In genomic region chr11:95563859-95564258, GRCh38 we compare ENCODE assay signal across 29 cellular contexts.
DNase-seq lines count a peak whose midpoint lies in the region; ATAC-seq, FAIRE-seq and TF ChIP-seq lines count a peak whose summit lies in the region.
"Had no signal": no experiment of that assay in that cellular context is flagged by ENCODE, and none has a peak within 500 bp of the region (broad histone marks: within the 10 kb centered on the region; RNA-seq: fewer than 3 reads in every experiment).

No MANE protein-coding gene starts in this region.

- H3K9me3 Mint-ChIP-seq in activated T-cell treated with anti-CD3 and anti-CD28 coated beads, Interleukin-2, amount 50 U/mL, for 24 hours, result no peaks in the 10 kb centered on the region
- H3K9me3 Mint-ChIP-seq in activated T-cell treated with anti-CD3 and anti-CD28 coated beads, Interleukin-2, amount 50 U/mL, for 4 hours, result peaks cover 4% of the 10 kb centered on the region
- peaks cover 9% of the 10 kb centered on the region for H3K9me3 Mint-ChIP-seq in activated T-helper 2 cell treated with anti-CD3 and anti-CD28 coated beads, Interferon-gamma antibody, Interleukin-2, Interleukin-4, amounts not matched to agents 10 μg/mL and 5 μg/mL and 100 μg/mL, durations not matched to agents 14 hours and 24 hours and 36 hours

- no peaks in the 10 kb centered on the region for H3K27me3 ChIP-seq in smooth muscle cell (ENCODE audit: low read depth)
- H3K27me3 ChIP-seq: esophagus squamous epithelium, gastrocnemius medialis, SJCRH30, suprapubic skin, upper lobe of right lung had no signal

- no peak for DNase-seq in activated T-cell treated with anti-CD3 and anti-CD28 coated beads, Interleukin-2, amount 50 U/mL, for 24 hours
- DNase-seq in activated T-cell treated with anti-CD3 and anti-CD28 coated beads, Interleukin-2, amount 50 U/mL, for 4 hours, result no peak
- no peak for DNase-seq in activated T-helper 2 cell treated with anti-CD3 and anti-CD28 coated beads, Interferon-gamma antibody, Interleukin-2, Interleukin-4, amounts not matched to agents 10 μg/mL and 5 μg/mL and 100 μg/mL, durations not matched to agents 14 hours and 24 hours and 36 hours (ENCODE audit: low spot score)
- DNase-seq in smooth muscle cell (lab: John Stamatoyannopoulos, UW; ENCODE audit: unreplicated experiment), result no peak
- DNase-seq: activated CD4-positive, alpha-beta T cell treated with anti-CD3 and anti-CD28 coated beads, Interleukin-2, amount 10 ng/mL, durations not matched to agents 7 days and 5 days; activated CD8-positive, alpha-beta memory T cell treated with anti-CD3 and anti-CD28 coated beads, Interleukin-2, amount 10 ng/mL, durations not matched to agents 7 days and 5 days; esophagus squamous epithelium; gastrocnemius medialis; NCI-H1105; NCI-H187; NCI-H2171; NCI-H510A treated with DMSO at 0.1 percent for 48 hours; nephron progenitor cell; SJCRH30; stimulated activated naive CD4-positive, alpha-beta T cell treated with Interleukin-2 at 50 U/mL for 16 hours; T1000; upper lobe of right lung; WERI-Rb-1 had no signal

- no peaks in the 10 kb centered on the region for H3K9me3 ChIP-seq in smooth muscle cell (replicated peaks; ENCODE audit: low read depth)
- H3K9me3 ChIP-seq: gastrocnemius medialis, SJCRH30, suprapubic skin, upper lobe of right lung had no signal

- no peaks in the 10 kb centered on the region for H3K27me3 Mint-ChIP-seq in activated T-cell treated with anti-CD3 and anti-CD28 coated beads, Interleukin-2, amount 50 U/mL, for 24 hours
- H3K27me3 Mint-ChIP-seq in activated T-cell treated with anti-CD3 and anti-CD28 coated beads, Interleukin-2, amount 50 U/mL, for 4 hours (ENCODE audit: low read depth), result no peaks in the 10 kb centered on the region
- H3K27me3 Mint-ChIP-seq in activated T-helper 2 cell treated with anti-CD3 and anti-CD28 coated beads, Interferon-gamma antibody, Interleukin-2, Interleukin-4, amounts not matched to agents 10 μg/mL and 5 μg/mL and 100 μg/mL, durations not matched to agents 14 hours and 24 hours and 36 hours (ENCODE audit: low read depth), result no peaks in the 10 kb centered on the region
- H3K27me3 Mint-ChIP-seq: activated CD4-positive, alpha-beta T cell treated with anti-CD3 and anti-CD28 coated beads, Interleukin-2, amount 10 ng/mL, durations not matched to agents 7 days and 5 days; activated naive CD8-positive, alpha-beta T cell had no signal

- H3K4me3 Mint-ChIP-seq in activated T-cell treated with anti-CD3 and anti-CD28 coated beads, Interleukin-2, amount 50 U/mL, for 24 hours, result no peak overlapping the region
- H3K4me3 Mint-ChIP-seq in activated T-cell treated with anti-CD3 and anti-CD28 coated beads, Interleukin-2, amount 50 U/mL, for 4 hours, result no peak overlapping the region
- H3K4me3 Mint-ChIP-seq in activated T-helper 2 cell treated with anti-CD3 and anti-CD28 coated beads, Interferon-gamma antibody, Interleukin-2, Interleukin-4, amounts not matched to agents 10 μg/mL and 5 μg/mL and 100 μg/mL, durations not matched to agents 14 hours and 24 hours and 36 hours (ENCODE audit: low read depth), result no peak overlapping the region
- H3K4me3 Mint-ChIP-seq: activated CD4-positive, alpha-beta T cell treated with anti-CD3 and anti-CD28 coated beads, Interleukin-2, amount 10 ng/mL, durations not matched to agents 7 days and 5 days; activated CD8-positive, alpha-beta memory T cell treated with anti-CD3 and anti-CD28 coated beads, Interleukin-2, amount 10 ng/mL, durations not matched to agents 7 days and 5 days; activated naive CD8-positive, alpha-beta T cell; GM23338; nephron progenitor cell had no signal

- peaks cover 45% of the 10 kb centered on the region for H3K4me1 Mint-ChIP-seq in activated T-cell treated with anti-CD3 and anti-CD28 coated beads, Interleukin-2, amount 50 U/mL, for 24 hours (ENCODE audit: low read depth)
- H3K4me1 Mint-ChIP-seq in activated T-cell treated with anti-CD3 and anti-CD28 coated beads, Interleukin-2, amount 50 U/mL, for 4 hours (ENCODE audit: low read depth), result peaks cover 22% of the 10 kb centered on the region
- H3K4me1 Mint-ChIP-seq in activated T-helper 2 cell treated with anti-CD3 and anti-CD28 coated beads, Interferon-gamma antibody, Interleukin-2, Interleukin-4, amounts not matched to agents 10 μg/mL and 5 μg/mL and 100 μg/mL, durations not matched to agents 14 hours and 24 hours and 36 hours (ENCODE audit: low read depth), result peaks cover 40% of the 10 kb centered on the region
- H3K4me1 Mint-ChIP-seq: GM23338 had no signal

- intact Hi-C loops in activated T-helper 2 cell treated with anti-CD3 and anti-CD28 coated beads, Interferon-gamma antibody, Interleukin-2, Interleukin-4, amounts not matched to agents 10 μg/mL and 5 μg/mL and 100 μg/mL, durations not matched to agents 14 hours and 24 hours and 36 hours (cut with micrococcal nuclease), result loop anchor here (10.0 kb wide), 1 partner anchor 59 kb away; no protein-coding TSS in a partner anchor

- no peak for TF ChIP-seq CTCF in smooth muscle cell (IDR thresholded peaks at IDR 0.05; ENCODE audit: borderline replicate concordance, insufficient read depth, poor library complexity, severe bottlenecking)

- peaks cover 10% of the 10 kb centered on the region for H3F3A ChIP-seq in smooth muscle cell (ENCODE audit: low read depth)

- no peak overlapping the region for H3K4me3 ChIP-seq in smooth muscle cell
- H3K4me3 ChIP-seq: esophagus squamous epithelium, gastrocnemius medialis, GM23338, lung, SJCRH30, skin epidermis, suprapubic skin, upper lobe of right lung had no signal

- 28% methylated on average over 2 of the region's 2 CpGs for WGBS in smooth muscle cell (ENCODE audit: low lambda C conversion rate)

- no peak overlapping the region for H3K9ac ChIP-seq in smooth muscle cell (ENCODE audit: low read depth)

- H3K36me3 ChIP-seq in smooth muscle cell (ENCODE audit: low read depth), result no peaks in the 10 kb centered on the region
- H3K36me3 ChIP-seq: esophagus squamous epithelium, gastrocnemius medialis, SJCRH30, suprapubic skin, upper lobe of right lung, WERI-Rb-1 had no signal

- H3K36me3 Mint-ChIP-seq in activated T-cell treated with anti-CD3 and anti-CD28 coated beads, Interleukin-2, amount 50 U/mL, for 24 hours (ENCODE audit: low read depth), result no peaks in the 10 kb centered on the region
- H3K36me3 Mint-ChIP-seq in activated T-cell treated with anti-CD3 and anti-CD28 coated beads, Interleukin-2, amount 50 U/mL, for 4 hours (ENCODE audit: insufficient read depth), result no peaks in the 10 kb centered on the region
- H3K36me3 Mint-ChIP-seq in activated T-helper 2 cell treated with anti-CD3 and anti-CD28 coated beads, Interferon-gamma antibody, Interleukin-2, Interleukin-4, amounts not matched to agents 10 μg/mL and 5 μg/mL and 100 μg/mL, durations not matched to agents 14 hours and 24 hours and 36 hours (ENCODE audit: low read depth), result no peaks in the 10 kb centered on the region
- H3K36me3 Mint-ChIP-seq: activated CD8-positive, alpha-beta memory T cell treated with anti-CD3 and anti-CD28 coated beads, Interleukin-2, amount 10 ng/mL, durations not matched to agents 7 days and 5 days had no signal

- H3K4me2 ChIP-seq in smooth muscle cell, result peak overlapping the region; percentile 28
- H3K4me2 ChIP-seq: GM23338 had no signal

- H3K79me2 ChIP-seq in smooth muscle cell (ENCODE audit: low read depth), result no peaks in the 10 kb centered on the region

- H3K4me1 ChIP-seq in smooth muscle cell (ENCODE audit: low read depth), result peaks cover 30% of the 10 kb centered on the region
- H3K4me1 ChIP-seq: gastrocnemius medialis, SJCRH30, upper lobe of right lung had no signal

- H3K27ac ChIP-seq in smooth muscle cell (ENCODE audit: low read depth), result peak overlapping the region; percentile 39
- H3K27ac ChIP-seq: esophagus squamous epithelium, gastrocnemius medialis, SJCRH30, skin epidermis, suprapubic skin, upper lobe of right lung, WERI-Rb-1 had no signal

- H3K27ac Mint-ChIP-seq in activated T-cell treated with anti-CD3 and anti-CD28 coated beads, Interleukin-2, amount 50 U/mL, for 24 hours, result peak overlapping the region; percentile 30
- peak overlapping the region; percentile 71 for H3K27ac Mint-ChIP-seq in activated T-helper 2 cell treated with anti-CD3 and anti-CD28 coated beads, Interferon-gamma antibody, Interleukin-2, Interleukin-4, amounts not matched to agents 10 μg/mL and 5 μg/mL and 100 μg/mL, durations not matched to agents 14 hours and 24 hours and 36 hours
- H3K27ac Mint-ChIP-seq: activated CD4-positive, alpha-beta T cell treated with anti-CD3 and anti-CD28 coated beads, Interleukin-2, amount 10 ng/mL, durations not matched to agents 7 days and 5 days; activated CD8-positive, alpha-beta memory T cell treated with anti-CD3 and anti-CD28 coated beads, Interleukin-2, amount 10 ng/mL, durations not matched to agents 7 days and 5 days; activated naive CD8-positive, alpha-beta T cell; GM23338; nephron progenitor cell had no signal

- H2AFZ ChIP-seq in smooth muscle cell (ENCODE audit: low read depth), result no peak overlapping the region
- H2AFZ ChIP-seq: GM23338 had no signal

- H4K20me1 ChIP-seq in smooth muscle cell (ENCODE audit: low read depth), result no peaks in the 10 kb centered on the region

- ATAC-seq in activated T-cell treated with anti-CD3 and anti-CD28 coated beads, Interleukin-2, amount 50 U/mL, for 4 hours, result no peak
- ATAC-seq in GM18873 (IDR thresholded peaks at IDR 0.05; ENCODE audit: low FRiP score, unreplicated experiment), result no peak
- ATAC-seq in HG03045 (IDR thresholded peaks at IDR 0.05; ENCODE audit: unreplicated experiment), result no peak
- no peak for ATAC-seq in HG03571 (IDR thresholded peaks at IDR 0.05; ENCODE audit: unreplicated experiment)
- ATAC-seq: activated CD8-positive, alpha-beta memory T cell treated with anti-CD3 and anti-CD28 coated beads, Interleukin-2, amount 10 ng/mL, durations not matched to agents 7 days and 5 days; gastrocnemius medialis; GM23338; upper lobe of right lung had no signal

- FAIRE-seq in endometrium (lab: Jason Lieb, UNC), result peak; percentile 76
- FAIRE-seq: A204.1, D721Med had no signal
